Comparison of ENCODE assay signal across 9 cellular contexts in the genomic region with DNA sequence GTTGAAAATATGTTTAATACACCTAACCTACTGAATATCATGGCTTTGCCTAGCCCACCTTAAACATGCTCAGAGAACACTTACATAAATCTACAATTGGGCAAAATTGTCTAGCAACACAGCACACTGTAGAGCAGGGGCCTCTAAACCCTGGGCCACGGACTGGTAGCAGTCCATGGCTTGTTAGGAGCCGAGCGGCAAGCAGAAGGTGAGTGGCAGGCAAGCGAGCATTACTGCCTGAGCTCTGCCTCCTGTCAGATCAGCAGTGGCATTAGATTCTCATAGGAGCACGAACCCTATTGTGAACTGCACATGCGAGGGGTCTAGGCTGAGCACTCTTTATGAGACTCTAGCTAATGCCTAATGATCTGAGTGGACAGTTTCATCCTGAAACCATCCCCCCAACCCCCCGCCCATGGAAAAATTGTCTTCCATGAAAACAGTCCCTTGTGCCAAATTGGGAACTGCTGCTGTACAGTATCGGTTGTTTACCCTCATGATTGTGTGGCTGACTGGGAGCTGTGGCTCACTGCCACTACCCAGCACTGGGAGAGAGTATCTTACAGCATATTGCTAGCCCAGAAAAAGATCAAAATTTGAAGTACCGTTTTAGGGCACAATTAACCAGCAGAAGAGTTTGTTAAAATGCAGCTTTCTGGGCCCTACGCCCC. TPM values are rescaled to one million over a fixed set of nuclear protein-coding genes. Genes with fewer than 3 reads are reported as not detected.
DNase-seq lines count a peak whose midpoint lies in the region; ATAC-seq, FAIRE-seq and TF ChIP-seq lines count a peak whose summit lies in the region.
"Had no signal": no experiment of that assay in that cellular context is flagged by ENCODE, and none has a peak within 500 bp of the region (broad histone marks: within the 10 kb centered on the region; RNA-seq: fewer than 3 reads in every experiment).

No MANE protein-coding gene starts in this region.

- H3K4me3 ChIP-seq in breast epithelium (no peak overlapping the region), mammary epithelial cell (replicated peaks in 1 of 3; ENCODE audit: insufficient read depth in 1 of 3, low read depth in 2 of 3, low read length in 3 of 3) (no peak overlapping the region), K562 (no peak overlapping the region), lung (no peak overlapping the region)

- peaks cover 54% of the 10 kb centered on the region for H3K79me2 ChIP-seq in mammary epithelial cell (ENCODE audit: insufficient read depth, low read length)
- peaks cover 61% of the 10 kb centered on the region for H3K79me2 ChIP-seq in K562 (ENCODE audit: control insufficient read depth, insufficient read depth, low read length)

- no peak overlapping the region for H3K9ac ChIP-seq in mammary epithelial cell (ENCODE audit: insufficient read depth, low read length)
- H3K9ac ChIP-seq in K562 (ENCODE audit: insufficient read depth in 1 of 2, low read depth in 2 of 2, low read length in 2 of 2), result no peak overlapping the region

- H4K20me1 ChIP-seq in mammary epithelial cell (ENCODE audit: insufficient read depth, low read length) (no peaks in the 10 kb centered on the region), K562 (replicated peaks; ENCODE audit: control insufficient read depth, insufficient read depth, low read length) (0 out of 2 replicates have a peak, but pooled peaks cover 4% of the 10 kb centered on the region)

- H2AFZ ChIP-seq in mammary epithelial cell (ENCODE audit: low read depth, low read length), result no peak overlapping the region
- H2AFZ ChIP-seq in K562 (ENCODE audit: low read depth, low read length), result no peak overlapping the region

- BruUV-seq in mammary epithelial cell (replicated peaks; lab: Mats Ljungman, UMichigan) (no TSS peak), K562 (replicated peaks; lab: Mats Ljungman, UMichigan) (no TSS peak)

- intact Hi-C loops in breast epithelium (cut with DNase I; ENCODE audit: low total_unique reads), result no loop called here
- intact Hi-C loops in mammary epithelial cell (cut with micrococcal nuclease), result loop anchor here (1.0 to 5.0 kb wide), 4 partner anchors 84 to 411 kb away; no protein-coding TSS in a partner anchor
- intact Hi-C loops in K562 (cut with micrococcal nuclease), result loop anchor here (1.0 to 10.0 kb wide), 3 partner anchors 79 to 411 kb away; no protein-coding TSS in a partner anchor

- no peak for TF ChIP-seq POLR2A in breast epithelium (IDR thresholded peaks at IDR 0.05)
- no peak for TF ChIP-seq POLR2A in K562 (conservative IDR thresholded peaks at IDR 0.05)

- no peak for TF ChIP-seq RAD21 in K562 (CRISPR knock-in tag; conservative IDR thresholded peaks at IDR 0.05 in 1 of 2, IDR thresholded peaks at IDR 0.05 in 1 of 2)

- TF ChIP-seq CTCF in breast epithelium (IDR thresholded peaks at IDR 0.05) (no peak), mammary epithelial cell (conservative IDR thresholded peaks at IDR 0.05 in 1 of 2, IDR thresholded peaks at IDR 0.05 in 1 of 2; ENCODE audit: extremely low read depth in 1 of 2, insufficient read depth in 1 of 2, low read depth in 1 of 2, low read length in 2 of 2) (no peak), K562 (IDR thresholded peaks at IDR 0.05 in 2 of 3, conservative IDR thresholded peaks at IDR 0.05 in 1 of 3; ENCODE audit: insufficient read depth in 2 of 3, low read depth in 1 of 3, low read length in 3 of 3) (no peak), lung (IDR thresholded peaks at IDR 0.05; ENCODE audit: control extremely low read depth, extremely low read depth) (no peak)

- H3K36me3 ChIP-seq in breast epithelium, result no peaks in the 10 kb centered on the region
- H3K36me3 ChIP-seq in mammary epithelial cell (ENCODE audit: insufficient read depth, low read length), result no peaks in the 10 kb centered on the region
- H3K36me3 ChIP-seq in K562 (ENCODE audit: control insufficient read depth, insufficient read depth, low read length), result no peaks in the 10 kb centered on the region
- H3K36me3 ChIP-seq in lung (ENCODE audit: control insufficient read depth in 2 of 2, insufficient read depth in 2 of 2, low read length in 2 of 2), result peaks cover 0 to 5% of the 10 kb centered on the region in 2 donors
- H3K36me3 ChIP-seq: neutrophil had no signal

- dilution Hi-C loops in mammary epithelial cell (cut with HindIII; ENCODE audit: low sequenced_read_pairs), result no loop called here

- H3K27me3 ChIP-seq in breast epithelium, result no peaks in the 10 kb centered on the region
- no peaks in the 10 kb centered on the region for H3K27me3 ChIP-seq in mammary epithelial cell (ENCODE audit: insufficient read depth, low read length)
- no peaks in the 10 kb centered on the region for H3K27me3 ChIP-seq in K562 (ENCODE audit: control insufficient read depth in 2 of 2, insufficient read depth in 2 of 2, low read length in 2 of 2)
- H3K27me3 ChIP-seq in lung (ENCODE audit: control insufficient read depth, insufficient read depth), result no peaks in the 10 kb centered on the region
- H3K27me3 ChIP-seq: neutrophil had no signal

- H3K4me1 ChIP-seq in breast epithelium (no peaks in the 10 kb centered on the region), mammary epithelial cell (ENCODE audit: insufficient read depth, low read length) (peaks cover 5% of the 10 kb centered on the region), K562 (replicated peaks in 1 of 2; ENCODE audit: control insufficient read depth in 2 of 2, insufficient read depth in 2 of 2, low read length in 2 of 2) (peaks cover 0 to 7% of the 10 kb centered on the region in 2 experiments; a peak in 1 of 5 replicates), lung (ENCODE audit: control insufficient read depth in 2 of 2, insufficient read depth in 2 of 2, low read length in 2 of 2) (peaks cover 5 to 9% of the 10 kb centered on the region in 2 donors)

- FAIRE-seq in K562 (lab: Jason Lieb, UNC), result no peak
- peak; percentile 20 for FAIRE-seq in urothelium cell line (lab: Jason Lieb, UNC)

- CTCF ChIA-PET in mammary epithelial cell (lab: Charles Lee; ENCODE audit: low non-redundant PET) (interaction anchor here (0.7 to 1.0 kb wide), 2 partner anchors 93 to 410 kb away, joined by 3 to 9 read pairs; no protein-coding TSS in a partner anchor), K562 (lab: Yijun Ruan, JAX; ENCODE audit: low intra/inter-chr PET ratio) (interaction anchor here (0.6 to 2.4 kb wide), 2 partner anchors 171 to 410 kb away, joined by 3 to 17 read pairs; no protein-coding TSS in a partner anchor)

- in situ Hi-C loops in mammary epithelial cell (cut with MboI; ENCODE audit: low sequenced_read_pairs in 2 of 2) (no loop called here), K562 (cut with MboI) (loop anchor here (25.0 kb wide), 2 partner anchors 219 to 769 kb away; a partner anchor contains a TSS)

- no peaks in the 10 kb centered on the region for H3K9me1 ChIP-seq in K562 (ENCODE audit: control insufficient read depth, insufficient read depth, low read length)

- TF ChIP-seq EP300 in K562 (IDR thresholded peaks at IDR 0.05; ENCODE audit: low read length), result no peak

- no peak for DNase-seq in breast epithelium (ENCODE audit: low spot score in 2 of 2)
- no peak for DNase-seq in mammary epithelial cell
- DNase-seq in K562 (ENCODE audit: extremely low read depth in 1 of 4, low spot score in 3 of 4), result no peak
- DNase-seq in lung (ENCODE audit: low spot score), result no peak
- DNase-seq in urothelium cell line (ENCODE audit: low spot score), result no peak

- no peak overlapping the region for H3K4me2 ChIP-seq in mammary epithelial cell (ENCODE audit: insufficient read depth, low read depth, low read length)
- H3K4me2 ChIP-seq in K562 (ENCODE audit: insufficient read depth, low read length), result no peak overlapping the region

- H3K27ac ChIP-seq in breast epithelium (peak overlapping the region; percentile 56 to 61), mammary epithelial cell (ENCODE audit: insufficient read depth, low read depth, low read length) (no peak overlapping the region), K562 (ENCODE audit: extremely low read depth, low read depth, low read length) (no peak overlapping the region), lung (ENCODE audit: low read depth in 1 of 2, low read length in 1 of 2) (peak overlapping the region; percentile 42 to 76)
- H3K27ac ChIP-seq: neutrophil had no signal

- peak; percentile 31 for ATAC-seq in K562
- no peak for ATAC-seq in lung (ENCODE audit: insufficient read depth, low FRiP score)
- ATAC-seq in HG02938 (IDR thresholded peaks at IDR 0.05; ENCODE audit: unreplicated experiment), result no peak
- ATAC-seq in HG02970 (IDR thresholded peaks at IDR 0.05; ENCODE audit: low FRiP score, unreplicated experiment), result no peak
- ATAC-seq in HG02870 (IDR thresholded peaks at IDR 0.05; ENCODE audit: unreplicated experiment), result no peak

- WGBS in mammary epithelial cell (ENCODE audit: low coverage, missing lambda C conversion rate), result 80% methylated on average over 9 of the region's 10 CpGs
- WGBS in K562 (ENCODE audit: insufficient coverage, low coverage, missing lambda C conversion rate), result 80% methylated on average over 8 of the region's 10 CpGs
- 56 to 75% methylated on average over 10 of the region's 10 CpGs for WGBS in lung, 2 donors

- POLR2A ChIA-PET in K562 (lab: Yijun Ruan, JAX), result interaction anchor here (0.6 to 1.6 kb wide), 3 partner anchors 189 to 452 kb away, joined by 3 read pairs; no protein-coding TSS in a partner anchor

- no peaks in the 10 kb centered on the region for H3K9me3 ChIP-seq in breast epithelium
- no peaks in the 10 kb centered on the region for H3K9me3 ChIP-seq in mammary epithelial cell (replicated peaks; ENCODE audit: insufficient read depth, low read length)
- H3K9me3 ChIP-seq in K562 (replicated peaks; ENCODE audit: control insufficient read depth, insufficient read depth, low read depth, low read length), result no peaks in the 10 kb centered on the region
- no peaks in the 10 kb centered on the region for H3K9me3 ChIP-seq in lung (ENCODE audit: control insufficient read depth in 2 of 2, insufficient read depth in 1 of 2, low read length in 1 of 2)
- H3K9me3 ChIP-seq: neutrophil had no signal

RNA-seq across cellular contexts. Expression of a gene that starts 26.1 kb away (rescaled TPM):
- total RNA-seq in breast epithelium (10 to 100 TPM; 15.5 to 35.4 (median 16.1) TPM), mammary epithelial cell (10 to 100 TPM; 20.8 to 55.3 TPM), K562 (2014; rRNA removed) (39.6 and 46.9 TPM in 2 replicates), K562 (2014; rRNA removed; fragmentation: Illumina TruSeq; extraction: Trizol) (85.3 and 86.3 TPM in 2 replicates), K562 (2015; rRNA removed; fragmentation: Illumina TruSeq; extraction: Trizol) (55.2 and 62.4 TPM in 2 replicates), K562 (2021) (75.7 and 78.7 TPM in 2 replicates), lung (10 to 100 TPM; 12.3 to 28.9 TPM)
- polyA plus RNA-seq in mammary epithelial cell (24.7 TPM), K562 (2011; rRNA removed) (40.2 and 56.1 TPM in 2 replicates), K562 (2014; fragmentation: Illumina TruSeq; extraction: Trizol) (58.4 and 72.3 TPM in 2 replicates), K562 (2014; fragmentation: Nextera tagmentation; extraction: Ambion mirVana) (100 to 1,000 TPM in 1 of 2 experiments, 10 to 100 TPM in 1; 73.0 to 109 TPM), K562 (2014; rRNA removed) (50.6 and 63.8 TPM in 2 replicates), lung (10 to 100 TPM; 20.0 to 25.2 TPM)
- polyA minus RNA-seq in mammary epithelial cell, result 0.67 TPM
- 6.1 and 22.5 TPM in 2 replicates for total RNA-seq in K562 (2011; cell fraction: chromatin; rRNA removed; ENCODE audit: low replicate concordance)
- 5.5 and 6.3 TPM in 2 replicates for total RNA-seq in K562 (2011; cell fraction: nucleolus; rRNA removed)
- total RNA-seq in K562 (2011; cell fraction: nucleoplasm; rRNA removed), result 17.7 and 42.3 TPM in 2 replicates
- polyA plus RNA-seq in K562 (2011; cell fraction: cytosol; rRNA removed), result 9.6 and 11.7 TPM in 2 replicates
- polyA plus RNA-seq in K562 (2011; cell fraction: nucleus; rRNA removed), result 9.8 and 11.2 TPM in 2 replicates
- 52.3 and 62.0 TPM in 2 replicates for polyA plus RNA-seq in K562 (2012)
- 21.4 and 25.6 TPM in 2 replicates for polyA minus RNA-seq in K562 (2011; rRNA and poly(A)+ RNA removed)
- polyA minus RNA-seq in K562 (2011; cell fraction: cytosol; rRNA and poly(A)+ RNA removed), result 23.0 and 36.2 TPM in 2 replicates
- polyA minus RNA-seq in K562 (2011; cell fraction: nucleus; rRNA and poly(A)+ RNA removed), result 11.2 and 12.4 TPM in 2 replicates

Comparison
In these comparisons a context has a peak if more than half of its experiments do, and no peak if none do; other contexts are left out.
1. H3K27ac ChIP-seq: peak in breast epithelium (2 of 2) and lung (2 of 2); none in mammary epithelial cell (single experiment) and K562 (single experiment).